Comparison of ENCODE assay signal across 7 cellular contexts in the genomic region with DNA sequence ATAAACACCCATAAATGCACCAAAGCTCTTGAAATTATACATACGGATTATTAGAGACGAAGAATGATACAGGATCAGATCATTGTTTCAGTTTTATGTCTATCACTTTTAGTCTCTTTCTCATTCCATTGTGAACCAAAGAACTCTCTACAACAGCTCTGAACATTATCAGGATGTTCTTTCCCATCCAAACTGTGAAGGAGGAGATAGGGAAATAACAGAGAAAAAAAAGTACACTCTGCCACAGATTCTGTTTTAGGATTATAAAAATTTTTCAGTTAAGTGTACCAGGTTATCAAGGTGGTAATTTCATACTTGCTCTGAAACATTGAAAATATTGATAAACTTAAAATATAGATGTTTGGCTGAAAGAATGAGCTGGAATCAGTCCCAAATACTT.
"Had no signal": no experiment of that assay in that cellular context is flagged by ENCODE, and none has a peak within 500 bp of the region (broad histone marks: within the 10 kb centered on the region; RNA-seq: fewer than 3 reads in every experiment).

No MANE protein-coding gene starts in this region.

- H3K36me3 Mint-ChIP-seq: IgD-negative memory B cell had no signal

- H3K9me3 ChIP-seq: HAP-1 had no signal

- DNase-seq: GM23248, GOT3, H7, HFFc6, KBM-7 had no signal

- H3K4me1 Mint-ChIP-seq: IgD-negative memory B cell had no signal

- H3K4me3 ChIP-seq: GM23248, HAP-1 had no signal

- H3K9me3 Mint-ChIP-seq: HFFc6 had no signal

- H3K27me3 Mint-ChIP-seq: IgD-negative memory B cell had no signal

- H3K36me3 ChIP-seq: HAP-1 had no signal

- H3K27ac Mint-ChIP-seq: HFFc6, IgD-negative memory B cell had no signal

- H3K4me3 Mint-ChIP-seq: HFFc6, IgD-negative memory B cell had no signal
